ENCODE assay signal across 1 cellular context in the genomic region with DNA sequence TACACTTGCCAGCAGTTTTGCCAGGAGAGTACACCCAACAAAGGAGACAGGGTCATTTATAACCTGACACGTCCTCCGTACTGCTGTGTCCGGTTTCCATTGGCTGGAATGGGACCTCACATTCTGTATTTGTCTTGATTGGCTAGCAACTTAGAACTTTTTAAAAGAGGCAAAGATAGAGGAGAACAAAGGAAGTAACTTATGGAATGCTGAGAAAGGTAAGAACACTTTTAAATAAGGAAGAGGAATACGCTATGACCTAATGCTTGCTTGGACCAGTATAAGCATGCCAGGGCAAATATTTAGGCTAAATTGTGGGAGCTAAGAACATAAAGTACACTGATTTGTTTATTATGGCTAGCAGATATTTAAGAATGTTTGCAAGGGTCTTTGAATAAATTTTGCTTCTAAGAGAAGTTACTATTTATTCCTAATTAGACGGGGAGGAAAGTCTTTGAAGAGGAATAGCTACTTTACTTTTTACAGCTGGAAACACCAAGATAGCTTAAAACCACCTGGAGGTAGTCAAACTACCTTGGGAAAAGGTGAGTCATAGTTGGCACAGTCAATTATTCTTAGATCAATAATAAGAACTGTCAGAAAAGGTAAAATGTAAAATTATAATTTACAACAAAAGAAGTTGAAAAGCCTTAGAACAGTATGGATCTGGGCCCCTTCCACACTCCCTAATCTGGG.
A peak's percentile ranks its signal among the peaks of the same experiment; 100 is the strongest.
TF ChIP-seq lines count a peak whose summit lies in the region.

No MANE protein-coding gene starts in this region.

TF ChIP-seq in HCT116, 20 proteins besides CTCF, POLR2A, EP300 and RAD21:
- 0 out of 2 replicates have a peak, but pooled peaks have one; percentile 9 for TF ChIP-seq FOSL1 (IDR thresholded peaks at IDR 0.05; ENCODE audit: low read depth)
TF ChIP-seq in HCT116: peak in this region for 1; not testable (repeated sequence) for 19.
